Comparison of ENCODE assay signal across 22 cellular contexts in genomic region chr5:154482528-154483449, GRCh38. TPM values are rescaled to one million over a fixed set of nuclear protein-coding genes. Genes with fewer than 3 reads are reported as not detected.
DNase-seq lines count a peak whose midpoint lies in the region; ATAC-seq and TF ChIP-seq lines count a peak whose summit lies in the region.
"Had no signal": no experiment of that assay in that cellular context is flagged by ENCODE, and none has a peak within 500 bp of the region (broad histone marks: within the 10 kb centered on the region; RNA-seq: fewer than 3 reads in every experiment).

No MANE protein-coding gene starts in this region.

- no peak overlapping the region for H2AFZ ChIP-seq in hepatocyte
- no peak overlapping the region for H2AFZ ChIP-seq in neural progenitor cell (replicated peaks)

- H4K20me1 ChIP-seq in hepatocyte (ENCODE audit: insufficient read depth, poor library complexity, severe bottlenecking) (no peaks in the 10 kb centered on the region), neural progenitor cell (ENCODE audit: low read depth) (peaks cover 94% of the 10 kb centered on the region)

- H3K27ac ChIP-seq in hepatocyte = no peak overlapping the region
- H3K27ac ChIP-seq in neural progenitor cell = no peak overlapping the region
- H3K27ac ChIP-seq: body of pancreas, KMS-11, ovary, upper lobe of left lung had no signal

- H3F3A ChIP-seq in neural progenitor cell (ENCODE audit: low read depth) = peaks cover 23% of the 10 kb centered on the region

- peaks cover 41% of the 10 kb centered on the region for H3K4me1 ChIP-seq in ES-I3 (ENCODE audit: insufficient read depth, low read length)
- peaks cover 65% of the 10 kb centered on the region for H3K4me1 ChIP-seq in hepatocyte (ENCODE audit: insufficient read depth)
- H3K4me1 ChIP-seq in neural progenitor cell = peaks cover 17% of the 10 kb centered on the region

- DNase-seq in HuH-7 (ENCODE audit: low spot score) (peak; percentile 88), hepatocyte (ENCODE audit: low spot score) (peak; percentile 81), neural progenitor cell (ENCODE audit: low spot score) (peak; percentile 23), NOMO-1 treated with dmso at 0.1 percent for 144 hours (lab: John Stamatoyannopoulos, UW; ENCODE audit: unreplicated experiment) (no peak), D341Med (ENCODE audit: low spot score) (no peak), NCI-H345 (lab: John Stamatoyannopoulos, UW) (no peak)
- DNase-seq: activated naive CD4-positive, alpha-beta T cell treated with anti-CD3 and anti-CD28 coated beads for 36 hours; NCI-H1105 treated with DMSO at 0.1 percent for 48 hours; NCI-H2171; ovary; stimulated activated naive CD4-positive, alpha-beta T cell treated with Interleukin-2 at 50 U/mL for 16 hours; T-cell had no signal

- H3K4me1 Mint-ChIP-seq in neural progenitor cell = peaks cover 20% of the 10 kb centered on the region

- H3K36me3 Mint-ChIP-seq in neural progenitor cell = no peaks in the 10 kb centered on the region
- H3K36me3 Mint-ChIP-seq: T-cell had no signal

- peaks cover 94% of the 10 kb centered on the region for H3K27me3 Mint-ChIP-seq in neural progenitor cell (ENCODE audit: insufficient read depth, low read depth)

- no peaks in the 10 kb centered on the region for H3K36me3 ChIP-seq in ES-I3 (ENCODE audit: insufficient read depth, low read length)
- no peaks in the 10 kb centered on the region for H3K36me3 ChIP-seq in hepatocyte (replicated peaks; ENCODE audit: insufficient read depth, low read depth)
- H3K36me3 ChIP-seq in neural progenitor cell = no peaks in the 10 kb centered on the region
- H3K36me3 ChIP-seq: ovary, upper lobe of left lung had no signal

- H3K79me2 ChIP-seq in hepatocyte = no peaks in the 10 kb centered on the region
- H3K79me2 ChIP-seq in neural progenitor cell (ENCODE audit: low read depth) = no peaks in the 10 kb centered on the region

- TF ChIP-seq CTCF in hepatocyte (IDR thresholded peaks at IDR 0.05; ENCODE audit: poor library complexity) (no peak), neural progenitor cell (IDR thresholded peaks at IDR 0.05) (no peak)

- H3K9me2 ChIP-seq in hepatocyte (replicated peaks; ENCODE audit: insufficient read depth) = no peaks in the 10 kb centered on the region

- peak overlapping the region; percentile 19; the same call in 1 of the 2 replicates for H3K9ac ChIP-seq in ES-I3 (ENCODE audit: low read depth, low read length)
- H3K9ac ChIP-seq in neural progenitor cell = no peak overlapping the region
- H3K9ac ChIP-seq: KMS-11 had no signal

- H3K27me3 ChIP-seq in hepatocyte (peaks cover 98% of the 10 kb centered on the region), neural progenitor cell (peaks cover 100% of the 10 kb centered on the region)

- peak overlapping the region; percentile 66 for H3K4me2 ChIP-seq in hepatocyte
- no peak overlapping the region for H3K4me2 ChIP-seq in neural progenitor cell
- H3K4me2 ChIP-seq: KMS-11 had no signal

- H3K9me3 ChIP-seq in ES-I3 (ENCODE audit: control insufficient read depth, insufficient read depth, low read length) (no peaks in the 10 kb centered on the region), hepatocyte (ENCODE audit: low read depth) (no peaks in the 10 kb centered on the region), neural progenitor cell (ENCODE audit: low read depth) (no peaks in the 10 kb centered on the region)
- H3K9me3 ChIP-seq: body of pancreas, ovary, upper lobe of left lung had no signal

- WGBS in hepatocyte (ENCODE audit: low lambda C conversion rate, missing lambda C conversion rate) = 8% methylated on average over 49 of the region's 49 CpGs

- H3K27ac Mint-ChIP-seq in neural progenitor cell = no peak overlapping the region
- H3K27ac Mint-ChIP-seq: activated naive CD4-positive, alpha-beta T cell treated with anti-CD3 and anti-CD28 coated beads for 36 hours; dendritic cell treated with granulocyte-macrophage colony-stimulating factor and Interleukin-4, amounts not matched to agents 40 ng/mL and 50 ng/mL, for 4 days had no signal

- H3K9me3 Mint-ChIP-seq in neural progenitor cell = peaks cover 2% of the 10 kb centered on the region
- H3K9me3 Mint-ChIP-seq: activated naive CD4-positive, alpha-beta T cell treated with anti-CD3 and anti-CD28 coated beads for 36 hours; dendritic cell treated with granulocyte-macrophage colony-stimulating factor and Interleukin-4, amounts not matched to agents 40 ng/mL and 50 ng/mL, for 4 days; T-cell had no signal

- no peak overlapping the region for H3K4me3 Mint-ChIP-seq in neural progenitor cell
- H3K4me3 Mint-ChIP-seq: activated naive CD4-positive, alpha-beta T cell treated with anti-CD3 and anti-CD28 coated beads for 36 hours; dendritic cell treated with granulocyte-macrophage colony-stimulating factor and Interleukin-4, amounts not matched to agents 40 ng/mL and 50 ng/mL, for 4 days had no signal

- no peak overlapping the region for H3K4me3 ChIP-seq in hepatocyte
- H3K4me3 ChIP-seq in neural progenitor cell = no peak overlapping the region
- H3K4me3 ChIP-seq: body of pancreas, ovary, upper lobe of left lung had no signal

- ATAC-seq in GM21390 (IDR thresholded peaks at IDR 0.05; ENCODE audit: unreplicated experiment) = no peak
- ATAC-seq: body of pancreas, T-cell had no signal

RNA-seq across cellular contexts. Expression of gene HAND1, which starts 4.8 kb away (rescaled TPM):
- total RNA-seq in hepatocyte = 35.6 and 39.2 TPM in 2 replicates
- polyA plus RNA-seq in hepatocyte = 118 and 168 TPM in 2 replicates
- total RNA-seq in neural progenitor cell (ENCODE audit: low replicate concordance) = not detected in 2 replicates
- total RNA-seq: activated naive CD4-positive, alpha-beta T cell treated with anti-CD3 and anti-CD28 coated beads for 36 hours; body of pancreas; mesenteric fat pad; ovary; T-cell had no signal
- polyA plus RNA-seq: BJ, esophagus, keratinocyte, ovary had no signal

RNA-seq across cellular contexts. Expression of gene SAP30L, which starts 37.0 kb away (rescaled TPM):
- 21.6 and 43.7 TPM in 2 replicates for total RNA-seq in hepatocyte
- 39.4 and 45.6 TPM in 2 replicates for polyA plus RNA-seq in hepatocyte
- 13.2 and 24.8 TPM in 2 replicates for total RNA-seq in neural progenitor cell (ENCODE audit: low replicate concordance)

Comparison
In these comparisons a context has a peak if more than half of its experiments do, and no peak if none do; other contexts are left out.
1. DNase-seq: peak in HuH-7 (single experiment), hepatocyte (single experiment) and neural progenitor cell (single experiment); none in NOMO-1 treated with dmso at 0.1 percent for 144 hours (single experiment), D341Med (single experiment) and NCI-H345 (single experiment).
2. RNA of gene HAND1, which starts 4.8 kb away (total RNA-seq): 35.6 to 39.2 TPM in hepatocyte; not detected in neural progenitor cell; every median in the first group is over 10 times any median in the second.